In genomic region chr15:93917181-93917580, GRCh38 we compare ENCODE assay signal across 7 cellular contexts.
"Had no signal": no experiment of that assay in that cellular context is flagged by ENCODE, and none has a peak within 500 bp of the region (broad histone marks: within the 10 kb centered on the region; RNA-seq: fewer than 3 reads in every experiment).

No MANE protein-coding gene starts in this region.

- DNase-seq: GM23248, H9, HCEC 1CT, IMR-90, KG1 had no signal

- H3K27ac ChIP-seq: GM23248, HL-60 had no signal

- ATAC-seq: K562 had no signal

- H3K9ac ChIP-seq: GM23248 had no signal

- H3K4me3 Mint-ChIP-seq: H9 had no signal

- H3K4me3 ChIP-seq: GM23248, K562 had no signal
